Comparison of ENCODE assay signal across 8 cellular contexts in the genomic region with DNA sequence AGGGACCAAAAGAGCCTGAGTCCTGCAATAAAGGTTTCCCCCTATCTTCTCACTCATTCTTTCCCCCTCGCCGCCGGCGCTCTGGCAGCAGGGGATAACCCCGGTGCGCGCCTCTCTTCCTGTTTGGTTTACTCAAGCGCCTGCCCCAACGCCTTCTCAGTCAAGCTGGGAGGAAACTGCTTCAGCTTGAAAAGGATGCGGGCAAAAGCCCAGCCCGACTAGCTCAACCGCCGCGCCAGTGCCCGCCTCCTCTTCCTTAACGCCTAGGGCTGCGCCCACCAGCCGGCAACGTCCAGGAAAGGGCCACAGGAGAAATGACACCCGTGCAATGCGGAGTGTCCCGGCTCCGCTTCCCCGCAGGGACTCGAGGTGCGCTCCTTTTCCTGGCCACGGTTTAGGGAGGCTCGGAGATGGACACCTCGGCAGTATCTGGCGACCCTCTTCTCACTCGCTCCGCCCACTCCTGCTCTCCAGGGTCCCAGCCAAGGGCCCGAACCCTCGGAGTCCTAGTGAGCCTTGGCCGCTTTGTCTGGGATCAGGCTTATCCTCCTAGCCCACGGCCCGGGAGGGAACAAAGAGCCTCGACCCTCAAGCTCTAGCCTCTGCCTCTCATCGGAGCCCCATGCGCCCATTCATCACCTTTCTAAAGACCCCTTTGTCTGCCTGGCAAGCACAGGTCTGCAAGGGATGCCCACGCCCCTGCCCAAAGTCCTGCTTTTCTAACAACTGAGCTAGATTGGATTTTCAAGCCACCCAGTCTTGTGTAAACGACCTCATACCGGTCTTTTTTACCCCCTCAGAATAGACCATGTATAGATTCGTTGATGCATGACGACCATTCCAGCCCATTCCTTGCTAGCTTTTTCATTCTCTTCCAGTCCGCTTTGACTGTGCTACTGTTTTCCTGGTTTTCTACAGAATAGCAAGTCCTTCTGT. TPM values are rescaled to one million over a fixed set of nuclear protein-coding genes. Genes with fewer than 3 reads are reported as not detected.
DNase-seq lines count a peak whose midpoint lies in the region; ATAC-seq and TF ChIP-seq lines count a peak whose summit lies in the region.

No MANE protein-coding gene starts in this region.

- TF ChIP-seq CTCF in 22Rv1 (IDR thresholded peaks at IDR 0.05) = no peak
- no peak for TF ChIP-seq CTCF in epithelial cell of proximal tubule (conservative IDR thresholded peaks at IDR 0.05; ENCODE audit: low read depth, low read length)

- ATAC-seq in GM18868 (IDR thresholded peaks at IDR 0.05; ENCODE audit: unreplicated experiment) (peak; percentile 36), HG03135 (IDR thresholded peaks at IDR 0.05; ENCODE audit: unreplicated experiment) (peak; percentile 41)

- DNase-seq in NCI-H774 (lab: John Stamatoyannopoulos, UW) = peak; percentile 45
- peak; percentile 86 to 93 for DNase-seq in activated CD8-positive, alpha-beta memory T cell treated with anti-CD3 and anti-CD28 coated beads for 4 hours (ENCODE audit: low read depth in 2 of 2)
- no peak for DNase-seq in epithelial cell of proximal tubule (ENCODE audit: low read depth)
- DNase-seq in myocyte (ENCODE audit: low read depth) = peak; percentile 71
- peak; percentile 92 to 94 for DNase-seq in stimulated activated CD8-positive, alpha-beta memory T cell treated with anti-CD3 and anti-CD28 coated beads, Interleukin-7, amount 100 ng/mL, for 4 hours (ENCODE audit: low read depth in 2 of 2)

- H3K4me3 ChIP-seq in epithelial cell of proximal tubule (ENCODE audit: low read depth, low read length) = peak overlapping the region; percentile 63

- H3K27ac ChIP-seq in 22Rv1 = peak overlapping the region; percentile 75

RNA-seq across cellular contexts. Expression of gene ST8SIA4, which starts 2.0 kb away (rescaled TPM):
- total RNA-seq in epithelial cell of proximal tubule = 0.12 and 0.72 TPM in 2 replicates
- total RNA-seq in myocyte = 3.0 and 4.5 TPM in 2 replicates
- polyA plus RNA-seq in myocyte (2012) = 0.25 TPM
